Comparison of ENCODE assay signal across 8 cellular contexts in the genomic region with DNA sequence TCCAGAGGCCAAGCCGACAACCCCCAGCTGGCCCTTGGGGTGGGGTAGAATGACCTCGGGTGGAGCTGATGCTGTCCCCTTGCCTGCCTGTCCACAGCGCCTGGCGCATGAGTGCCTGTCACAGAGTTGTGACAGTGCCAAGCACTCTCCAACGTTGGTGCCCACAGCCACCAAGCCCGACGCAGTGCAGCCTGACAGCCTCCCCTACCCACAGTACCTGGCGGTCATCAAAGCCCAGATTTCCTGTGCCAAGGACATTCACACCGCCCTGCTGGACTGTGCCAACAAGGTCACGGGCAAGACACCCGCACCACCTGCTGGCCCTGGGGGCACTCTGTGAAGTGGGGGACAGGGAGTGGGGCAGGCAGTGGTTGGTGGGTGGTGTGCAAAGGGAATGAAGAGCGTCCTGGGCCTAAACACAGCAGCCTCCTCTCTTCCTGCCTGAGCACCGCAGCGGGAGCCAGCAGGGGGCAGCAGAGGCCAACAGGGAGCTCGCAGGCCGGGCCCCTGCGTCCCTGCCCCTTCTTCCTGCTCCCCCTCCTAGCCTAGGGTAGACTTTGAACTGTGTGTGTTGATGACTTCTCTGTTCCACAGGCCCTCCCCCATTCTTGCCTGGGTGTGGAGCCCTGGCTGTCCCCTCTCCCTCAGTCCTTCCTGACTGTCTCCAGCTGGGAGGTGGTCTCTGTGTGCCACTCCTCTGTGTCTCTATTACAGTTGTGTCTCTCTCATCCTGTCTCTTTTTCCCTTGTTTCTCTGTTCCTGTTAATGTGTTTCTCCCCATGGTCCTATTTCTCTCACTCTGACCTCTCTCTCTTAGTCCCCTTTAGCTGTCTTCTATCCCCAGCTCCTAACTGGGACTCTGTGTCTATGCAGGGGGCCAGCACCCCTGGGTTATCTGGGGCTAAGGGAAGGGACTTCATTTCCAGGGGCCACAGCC. TPM values are rescaled to one million over a fixed set of nuclear protein-coding genes. Genes with fewer than 3 reads are reported as not detected.
DNase-seq lines count a peak whose midpoint lies in the region; ATAC-seq and TF ChIP-seq lines count a peak whose summit lies in the region.

No MANE protein-coding gene starts in this region.

- no peaks in the 10 kb centered on the region for H4K20me1 ChIP-seq in fibroblast of lung (ENCODE audit: control insufficient read depth, extremely low read depth, insufficient read depth, low read length)

- peak; percentile 46 for ATAC-seq in GM18909 (IDR thresholded peaks at IDR 0.05; ENCODE audit: poor library complexity, unreplicated experiment)
- peak; percentile 73 for ATAC-seq in stimulated activated naive CD8-positive, alpha-beta T cell treated with anti-CD3 and anti-CD28 coated beads, Interleukin-15, amount 100 ng/mL, for 72 hours

- H3K79me2 ChIP-seq in fibroblast of lung (ENCODE audit: control insufficient read depth, insufficient read depth, low read length): peaks cover 2% of the 10 kb centered on the region

- H3K27me3 Mint-ChIP-seq in nephron (ENCODE audit: low read depth): no peaks in the 10 kb centered on the region
- H3K27me3 Mint-ChIP-seq in stimulated activated naive CD8-positive, alpha-beta T cell treated with anti-CD3 and anti-CD28 coated beads, Interleukin-15, amount 100 ng/mL, for 72 hours: no peaks in the 10 kb centered on the region

- H3K4me3 ChIP-seq in fibroblast of lung (replicated peaks in 1 of 4; ENCODE audit: control extremely low read depth in 1 of 4, insufficient read depth in 1 of 4, low read depth in 3 of 4, low read length in 4 of 4): peak overlapping the region in 1 of 4 experiments; percentile 1

- H3K4me3 Mint-ChIP-seq in nephron: peak overlapping the region; percentile 5 to 24 (median 7)
- H3K4me3 Mint-ChIP-seq in stimulated activated naive CD8-positive, alpha-beta T cell treated with anti-CD3 and anti-CD28 coated beads, Interleukin-15, amount 100 ng/mL, for 72 hours: peak overlapping the region; percentile 57 to 58

- no peaks in the 10 kb centered on the region for H3K9me3 Mint-ChIP-seq in nephron
- H3K9me3 Mint-ChIP-seq in stimulated activated naive CD8-positive, alpha-beta T cell treated with anti-CD3 and anti-CD28 coated beads, Interleukin-15, amount 100 ng/mL, for 72 hours: no peaks in the 10 kb centered on the region

- H3K4me2 ChIP-seq in fibroblast of lung (ENCODE audit: extremely low read depth, insufficient read depth, low read length): no peak overlapping the region

- H3K9ac ChIP-seq in fibroblast of lung (ENCODE audit: insufficient read depth, low read length): peak overlapping the region; percentile 54

- DNase-seq in AG08395 (ENCODE audit: low spot score) (peak; percentile 88), RWPE1 (ENCODE audit: low spot score) (peak; percentile 76), fibroblast of lung (ENCODE audit: low read depth in 2 of 2) (peak; percentile 63 to 88)
- DNase-seq in activated T-helper 1 cell treated with anti-CD3 and anti-CD28 coated beads, Interleukin-2, amount 50 U/mL, for 16 hours (ENCODE audit: low read depth in 1 of 2, low spot score in 1 of 2): peak; percentile 87 to 94
- peak; percentile 91 to 92 for DNase-seq in stimulated activated naive CD8-positive, alpha-beta T cell treated with anti-CD3 and anti-CD28 coated beads, Interleukin-15, amount 100 ng/mL, for 72 hours

- no peak overlapping the region for H2AFZ ChIP-seq in fibroblast of lung (ENCODE audit: low read length)

- peak overlapping the region; percentile 6 to 83 (median 77) for H3K27ac Mint-ChIP-seq in nephron
- H3K27ac Mint-ChIP-seq in stimulated activated naive CD8-positive, alpha-beta T cell treated with anti-CD3 and anti-CD28 coated beads, Interleukin-15, amount 100 ng/mL, for 72 hours: peak overlapping the region; percentile 35 to 50

- CTCF ChIA-PET in RWPE1 (lab: Yijun Ruan, JAX): interaction anchor here (0.5 to 3.4 kb wide), 15 partner anchors 9 to 1321 kb away, joined by 3 to 55 read pairs (median 5); a partner anchor contains a TSS

- H3K36me3 ChIP-seq in KOPT-K1 (ENCODE audit: insufficient read depth, low read length) (peaks cover 26% of the 10 kb centered on the region), fibroblast of lung (ENCODE audit: control insufficient read depth, insufficient read depth, low read length) (peaks cover 10% of the 10 kb centered on the region)

- TF ChIP-seq CTCF in RWPE1 (conservative IDR thresholded peaks at IDR 0.05; ENCODE audit: low read depth) (peak; percentile 95), fibroblast of lung (conservative IDR thresholded peaks at IDR 0.05 in 1 of 2, IDR thresholded peaks at IDR 0.05 in 1 of 2; ENCODE audit: low read depth in 1 of 2, low read length in 2 of 2) (peak; percentile 88 to 92), nephron (IDR thresholded peaks at IDR 0.05; ENCODE audit: unreplicated experiment in 3 of 3) (peak; percentile 87 to 91 (median 90))

- POLR2A ChIA-PET in RWPE1 (lab: Yijun Ruan, JAX; ENCODE audit: low non-redundant PET): interaction anchor here (0.8 to 1.7 kb wide), 7 partner anchors 9 to 38 kb away, joined by 3 to 13 read pairs (median 6); a partner anchor contains a TSS

- peaks cover 17% of the 10 kb centered on the region for H3K4me1 Mint-ChIP-seq in nephron
- H3K4me1 Mint-ChIP-seq in stimulated activated naive CD8-positive, alpha-beta T cell treated with anti-CD3 and anti-CD28 coated beads, Interleukin-15, amount 100 ng/mL, for 72 hours: peaks cover 81% of the 10 kb centered on the region

- H3K27ac ChIP-seq in KOPT-K1 (ENCODE audit: low read depth, low read length, poor library complexity, severe bottlenecking): peak overlapping the region; percentile 55
- H3K27ac ChIP-seq in RWPE1: peak overlapping the region; percentile 100
- peak overlapping the region; percentile 83 for H3K27ac ChIP-seq in fibroblast of lung (ENCODE audit: insufficient read depth, low read length)

- H3K36me3 Mint-ChIP-seq in nephron (ENCODE audit: low read depth): peaks cover 26% of the 10 kb centered on the region

- peaks cover 28% of the 10 kb centered on the region for H3K4me1 ChIP-seq in fibroblast of lung (ENCODE audit: control insufficient read depth, extremely low read depth, insufficient read depth, low read length)

- H3K9me3 ChIP-seq in KOPT-K1 (ENCODE audit: insufficient read depth, low read length, poor library complexity, severe bottlenecking) (no peaks in the 10 kb centered on the region), fibroblast of lung (ENCODE audit: control insufficient read depth, insufficient read depth, low read depth, low read length) (no peaks in the 10 kb centered on the region)

- H3K27me3 ChIP-seq in fibroblast of lung (ENCODE audit: control insufficient read depth, insufficient read depth, low read length): no peaks in the 10 kb centered on the region

RNA-seq across cellular contexts. Expression of a gene that starts 6.5 kb away (rescaled TPM):
- total RNA-seq in fibroblast of lung: 15.4 and 23.0 TPM in 2 replicates
- polyA plus RNA-seq in fibroblast of lung: 28.9 and 37.0 TPM in 2 replicates
- 25.6 and 31.1 TPM in 2 replicates for polyA plus RNA-seq in fibroblast of lung (2012)
- 77.9 and 123 TPM in 2 replicates for polyA minus RNA-seq in fibroblast of lung (ENCODE audit: low replicate concordance)

RNA-seq across cellular contexts. Expression of a gene that starts 6.7 kb away (rescaled TPM):
- total RNA-seq in fibroblast of lung: 38.8 and 46.4 TPM in 2 replicates
- polyA plus RNA-seq in fibroblast of lung: 65.5 and 87.2 TPM in 2 replicates
- polyA plus RNA-seq in fibroblast of lung (2012): 56.2 and 73.7 TPM in 2 replicates
- polyA minus RNA-seq in fibroblast of lung (ENCODE audit: low replicate concordance): 28.3 and 42.1 TPM in 2 replicates

RNA-seq across cellular contexts. Expression of a gene that starts 9.0 kb away (rescaled TPM):
- total RNA-seq in fibroblast of lung: 3.1 and 5.6 TPM in 2 replicates
- polyA plus RNA-seq in fibroblast of lung: 11.4 and 37.3 TPM in 2 replicates
- 50.8 and 140 TPM in 2 replicates for polyA plus RNA-seq in fibroblast of lung (2012)
- polyA minus RNA-seq in fibroblast of lung (ENCODE audit: low replicate concordance): 39.7 and 43.5 TPM in 2 replicates

RNA-seq across cellular contexts. Expression of a gene that starts 14.8 kb away (rescaled TPM):
- total RNA-seq in fibroblast of lung: 12.1 and 13.7 TPM in 2 replicates
- 10.1 and 13.1 TPM in 2 replicates for polyA plus RNA-seq in fibroblast of lung
- 22.6 and 39.1 TPM in 2 replicates for polyA plus RNA-seq in fibroblast of lung (2012)
- polyA minus RNA-seq in fibroblast of lung (ENCODE audit: low replicate concordance): 65.6 and 475 TPM in 2 replicates

RNA-seq across cellular contexts. Expression of a gene that starts 38.1 kb away (rescaled TPM):
- total RNA-seq in fibroblast of lung: 149 and 271 TPM in 2 replicates
- 1,704 and 1,950 TPM in 2 replicates for polyA plus RNA-seq in fibroblast of lung
- 3,009 and 3,161 TPM in 2 replicates for polyA plus RNA-seq in fibroblast of lung (2012)
- polyA minus RNA-seq in fibroblast of lung (ENCODE audit: low replicate concordance): 1,774 and 1,797 TPM in 2 replicates
